In the genomic region with DNA sequence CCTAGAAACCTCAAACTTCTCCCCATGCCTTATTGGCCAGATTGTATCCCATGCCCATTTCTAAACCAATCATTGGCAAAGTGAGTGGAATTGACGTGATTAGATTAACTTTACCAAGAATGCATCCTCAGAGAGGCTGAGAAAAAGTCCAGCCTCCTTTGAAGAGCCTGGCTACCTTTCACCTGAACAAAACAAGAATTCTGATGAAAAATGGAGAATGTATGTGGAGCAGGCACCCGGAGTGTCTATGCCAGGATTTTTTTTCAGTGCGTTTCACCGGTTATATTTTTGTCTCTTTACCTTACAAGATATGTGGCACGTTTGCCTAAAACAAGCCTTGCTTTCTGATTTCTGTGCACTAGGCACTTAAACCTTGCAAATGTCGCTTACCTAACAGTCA, we compare ENCODE assay signal across 10 cellular contexts.
"Had no signal": no experiment of that assay in that cellular context is flagged by ENCODE, and none has a peak within 500 bp of the region (broad histone marks: within the 10 kb centered on the region; RNA-seq: fewer than 3 reads in every experiment).

No MANE protein-coding gene starts in this region.

- H3K4me2 ChIP-seq: GM23338 had no signal

- H3K36me3 ChIP-seq: HAP-1 had no signal

- FAIRE-seq: H1, H54 had no signal

- H2AFZ ChIP-seq: GM23248, GM23338 had no signal

- H3K4me3 Mint-ChIP-seq: GM23338, H9, HFFc6 had no signal

- H3K27ac ChIP-seq: GM23248 had no signal

- H3K9ac ChIP-seq: GM23248 had no signal

- H3K27ac Mint-ChIP-seq: GM23338, H9, HFFc6 had no signal

- DNase-seq: GM23248, GOT3, H7, H9, HCEC 1CT, HFFc6 had no signal

- H3K4me3 ChIP-seq: GM23248, GM23338, HAP-1 had no signal

- H3K4me1 ChIP-seq: HAP-1 had no signal

- H3K9me3 ChIP-seq: HAP-1 had no signal

- H3K9me3 Mint-ChIP-seq: GM23338, H9, HFFc6 had no signal
